ENCODE assay signal across 1 cellular context in the genomic region with DNA sequence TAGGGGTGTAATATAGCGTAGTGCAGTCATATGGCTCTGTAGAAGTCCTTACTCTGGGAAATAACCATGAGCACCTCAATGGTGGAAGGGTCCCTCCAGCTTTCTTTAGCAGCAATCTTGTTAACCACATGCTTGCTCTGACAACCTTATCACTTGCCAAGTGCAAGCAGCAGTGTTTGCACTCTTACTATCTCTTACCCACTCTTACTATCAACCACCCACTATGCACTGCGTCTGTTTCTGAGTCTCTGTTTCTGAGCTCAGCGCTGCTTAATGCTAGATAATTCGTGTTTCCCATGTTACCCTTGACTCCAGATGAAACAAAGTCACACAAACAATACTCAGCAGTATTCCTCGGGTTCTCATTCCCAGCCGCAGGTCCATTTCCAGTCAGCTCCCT.
TF ChIP-seq lines count a peak whose summit lies in the region.

No MANE protein-coding gene starts in this region.

TF ChIP-seq in GM23338, 12 proteins besides CTCF, POLR2A, EP300 and RAD21 (continued from another document):
- TF ChIP-seq CREB1 (CRISPR knock-in tag; IDR thresholded peaks at IDR 0.05; ENCODE audit: low read depth) (no peak), NANOG (IDR thresholded peaks at IDR 0.05; ENCODE audit: borderline replicate concordance) (no peak), ZNF114 (CRISPR knock-in tag; IDR thresholded peaks at IDR 0.05) (no peak), ZNF331 (CRISPR knock-in tag; IDR thresholded peaks at IDR 0.05; ENCODE audit: low read depth) (no peak)
- TF ChIP-seq, protein P1, sequence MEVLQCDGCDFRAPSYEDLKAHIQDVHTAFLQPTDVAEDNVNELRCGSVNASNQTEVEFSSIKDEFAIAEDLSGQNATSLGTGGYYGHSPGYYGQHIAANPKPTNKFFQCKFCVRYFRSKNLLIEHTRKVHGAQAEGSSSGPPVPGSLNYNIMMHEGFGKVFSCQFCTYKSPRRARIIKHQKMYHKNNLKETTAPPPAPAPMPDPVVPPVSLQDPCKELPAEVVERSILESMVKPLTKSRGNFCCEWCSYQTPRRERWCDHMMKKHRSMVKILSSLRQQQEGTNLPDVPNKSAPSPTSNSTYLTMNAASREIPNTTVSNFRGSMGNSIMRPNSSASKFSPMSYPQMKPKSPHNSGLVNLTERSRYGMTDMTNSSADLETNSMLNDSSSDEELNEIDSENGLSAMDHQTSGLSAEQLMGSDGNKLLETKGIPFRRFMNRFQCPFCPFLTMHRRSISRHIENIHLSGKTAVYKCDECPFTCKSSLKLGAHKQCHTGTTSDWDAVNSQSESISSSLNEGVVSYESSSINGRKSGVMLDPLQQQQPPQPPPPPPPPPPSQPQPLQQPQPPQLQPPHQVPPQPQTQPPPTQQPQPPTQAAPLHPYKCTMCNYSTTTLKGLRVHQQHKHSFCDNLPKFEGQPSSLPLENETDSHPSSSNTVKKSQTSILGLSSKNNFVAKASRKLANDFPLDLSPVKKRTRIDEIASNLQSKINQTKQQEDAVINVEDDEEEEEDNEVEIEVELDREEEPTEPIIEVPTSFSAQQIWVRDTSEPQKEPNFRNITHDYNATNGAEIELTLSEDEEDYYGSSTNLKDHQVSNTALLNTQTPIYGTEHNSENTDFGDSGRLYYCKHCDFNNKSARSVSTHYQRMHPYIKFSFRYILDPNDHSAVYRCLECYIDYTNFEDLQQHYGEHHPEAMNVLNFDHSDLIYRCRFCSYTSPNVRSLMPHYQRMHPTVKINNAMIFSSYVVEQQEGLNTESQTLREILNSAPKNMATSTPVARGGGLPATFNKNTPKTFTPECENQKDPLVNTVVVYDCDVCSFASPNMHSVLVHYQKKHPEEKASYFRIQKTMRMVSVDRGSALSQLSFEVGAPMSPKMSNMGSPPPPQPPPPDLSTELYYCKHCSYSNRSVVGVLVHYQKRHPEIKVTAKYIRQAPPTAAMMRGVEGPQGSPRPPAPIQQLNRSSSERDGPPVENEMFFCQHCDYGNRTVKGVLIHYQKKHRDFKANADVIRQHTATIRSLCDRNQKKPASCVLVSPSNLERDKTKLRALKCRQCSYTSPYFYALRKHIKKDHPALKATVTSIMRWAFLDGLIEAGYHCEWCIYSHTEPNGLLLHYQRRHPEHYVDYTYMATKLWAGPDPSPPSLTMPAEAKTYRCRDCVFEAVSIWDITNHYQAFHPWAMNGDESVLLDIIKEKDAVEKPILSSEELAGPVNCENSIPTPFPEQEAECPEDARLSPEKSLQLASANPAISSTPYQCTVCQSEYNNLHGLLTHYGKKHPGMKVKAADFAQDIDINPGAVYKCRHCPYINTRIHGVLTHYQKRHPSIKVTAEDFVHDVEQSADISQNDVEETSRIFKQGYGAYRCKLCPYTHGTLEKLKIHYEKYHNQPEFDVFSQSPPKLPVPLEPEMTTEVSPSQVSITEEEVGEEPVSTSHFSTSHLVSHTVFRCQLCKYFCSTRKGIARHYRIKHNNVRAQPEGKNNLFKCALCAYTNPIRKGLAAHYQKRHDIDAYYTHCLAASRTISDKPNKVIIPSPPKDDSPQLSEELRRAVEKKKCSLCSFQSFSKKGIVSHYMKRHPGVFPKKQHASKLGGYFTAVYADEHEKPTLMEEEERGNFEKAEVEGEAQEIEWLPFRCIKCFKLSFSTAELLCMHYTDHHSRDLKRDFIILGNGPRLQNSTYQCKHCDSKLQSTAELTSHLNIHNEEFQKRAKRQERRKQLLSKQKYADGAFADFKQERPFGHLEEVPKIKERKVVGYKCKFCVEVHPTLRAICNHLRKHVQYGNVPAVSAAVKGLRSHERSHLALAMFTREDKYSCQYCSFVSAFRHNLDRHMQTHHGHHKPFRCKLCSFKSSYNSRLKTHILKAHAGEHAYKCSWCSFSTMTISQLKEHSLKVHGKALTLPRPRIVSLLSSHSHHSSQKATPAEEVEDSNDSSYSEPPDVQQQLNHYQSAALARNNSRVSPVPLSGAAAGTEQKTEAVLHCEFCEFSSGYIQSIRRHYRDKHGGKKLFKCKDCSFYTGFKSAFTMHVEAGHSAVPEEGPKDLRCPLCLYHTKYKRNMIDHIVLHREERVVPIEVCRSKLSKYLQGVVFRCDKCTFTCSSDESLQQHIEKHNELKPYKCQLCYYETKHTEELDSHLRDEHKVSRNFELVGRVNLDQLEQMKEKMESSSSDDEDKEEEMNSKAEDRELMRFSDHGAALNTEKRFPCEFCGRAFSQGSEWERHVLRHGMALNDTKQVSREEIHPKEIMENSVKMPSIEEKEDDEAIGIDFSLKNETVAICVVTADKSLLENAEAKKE (CRISPR knock-in tag; IDR thresholded peaks at IDR 0.05), result no peak
- TF ChIP-seq, protein P2, sequence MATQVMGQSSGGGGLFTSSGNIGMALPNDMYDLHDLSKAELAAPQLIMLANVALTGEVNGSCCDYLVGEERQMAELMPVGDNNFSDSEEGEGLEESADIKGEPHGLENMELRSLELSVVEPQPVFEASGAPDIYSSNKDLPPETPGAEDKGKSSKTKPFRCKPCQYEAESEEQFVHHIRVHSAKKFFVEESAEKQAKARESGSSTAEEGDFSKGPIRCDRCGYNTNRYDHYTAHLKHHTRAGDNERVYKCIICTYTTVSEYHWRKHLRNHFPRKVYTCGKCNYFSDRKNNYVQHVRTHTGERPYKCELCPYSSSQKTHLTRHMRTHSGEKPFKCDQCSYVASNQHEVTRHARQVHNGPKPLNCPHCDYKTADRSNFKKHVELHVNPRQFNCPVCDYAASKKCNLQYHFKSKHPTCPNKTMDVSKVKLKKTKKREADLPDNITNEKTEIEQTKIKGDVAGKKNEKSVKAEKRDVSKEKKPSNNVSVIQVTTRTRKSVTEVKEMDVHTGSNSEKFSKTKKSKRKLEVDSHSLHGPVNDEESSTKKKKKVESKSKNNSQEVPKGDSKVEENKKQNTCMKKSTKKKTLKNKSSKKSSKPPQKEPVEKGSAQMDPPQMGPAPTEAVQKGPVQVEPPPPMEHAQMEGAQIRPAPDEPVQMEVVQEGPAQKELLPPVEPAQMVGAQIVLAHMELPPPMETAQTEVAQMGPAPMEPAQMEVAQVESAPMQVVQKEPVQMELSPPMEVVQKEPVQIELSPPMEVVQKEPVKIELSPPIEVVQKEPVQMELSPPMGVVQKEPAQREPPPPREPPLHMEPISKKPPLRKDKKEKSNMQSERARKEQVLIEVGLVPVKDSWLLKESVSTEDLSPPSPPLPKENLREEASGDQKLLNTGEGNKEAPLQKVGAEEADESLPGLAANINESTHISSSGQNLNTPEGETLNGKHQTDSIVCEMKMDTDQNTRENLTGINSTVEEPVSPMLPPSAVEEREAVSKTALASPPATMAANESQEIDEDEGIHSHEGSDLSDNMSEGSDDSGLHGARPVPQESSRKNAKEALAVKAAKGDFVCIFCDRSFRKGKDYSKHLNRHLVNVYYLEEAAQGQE (IDR thresholded peaks at IDR 0.05; ENCODE audit: unreplicated experiment), result no peak
